Comparison of ENCODE assay signal across 8 cellular contexts in genomic region chr9:100352727-100353505, GRCh38. TPM values are rescaled to one million over a fixed set of nuclear protein-coding genes. Genes with fewer than 3 reads are reported as not detected.
DNase-seq lines count a peak whose midpoint lies in the region; ATAC-seq and TF ChIP-seq lines count a peak whose summit lies in the region.

TSS of gene TEX10 (minus strand) at chr9:100352942. CDS start at chr9:100349363, 3,579 bp downstream.

- in situ Hi-C loops in KBM-7 (cut with MboI; ENCODE audit: low pct_unique_long_range_greater_than_20kb, low sequenced_read_pairs): no loop called here

- intact Hi-C loops in esophagus squamous epithelium (cut with DNase I): loop anchor here (10.0 kb wide), 1 partner anchor 82 kb away; no protein-coding TSS in a partner anchor

- H3K4me1 ChIP-seq in Peyer's patch (peaks cover 0 to 6% (median 5%) of the 10 kb centered on the region in 4 donors), esophagus squamous epithelium (peaks cover 3 to 40% (median 17%) of the 10 kb centered on the region in 3 donors)

- peak; percentile 86 for ATAC-seq in GM21717 (IDR thresholded peaks at IDR 0.05; ENCODE audit: unreplicated experiment)

- H3K4me3 ChIP-seq in Peyer's patch: peak within 1 kb of the TSS; percentile 78 to 99 (median 95)
- H3K4me3 ChIP-seq in esophagus squamous epithelium: peak within 1 kb of the TSS; percentile 88 to 97 (median 92)

- H3K9me3 ChIP-seq in Peyer's patch: no peaks in the 10 kb centered on the region
- H3K9me3 ChIP-seq in esophagus squamous epithelium: no peaks in the 10 kb centered on the region

- no peaks in the 10 kb centered on the region for H3K27me3 ChIP-seq in Peyer's patch
- no peaks in the 10 kb centered on the region for H3K27me3 ChIP-seq in esophagus squamous epithelium

- no peak for TF ChIP-seq CTCF in Peyer's patch (IDR thresholded peaks at IDR 0.05)
- no peak for TF ChIP-seq CTCF in esophagus squamous epithelium (IDR thresholded peaks at IDR 0.05)

- WGBS in esophagus squamous epithelium, 2 donors: 0% methylated on average over 1 to 11 of the region's 53 CpGs

- H3K27ac ChIP-seq in Peyer's patch (peak within 1 kb of the TSS; percentile 41 to 89 (median 80)), esophagus squamous epithelium (peak within 1 kb of the TSS; percentile 86 to 92 (median 87))

- peak; percentile 90 for DNase-seq in DMS53 (lab: John Stamatoyannopoulos, UW)
- DNase-seq in KBM-7: peak; percentile 94
- DNase-seq in Peyer's patch: peak; percentile 87 to 95 (median 92)
- DNase-seq in activated T-cell treated with anti-CD3 and anti-CD28 coated beads, Interleukin-2, amount 50 U/mL, for 48 hours: peak; percentile 91 to 93
- DNase-seq in esophagus squamous epithelium (lab: John Stamatoyannopoulos, UW): peak; percentile 39
- DNase-seq in myocyte (ENCODE audit: low read depth): peak; percentile 90
- DNase-seq in stimulated activated CD8-positive, alpha-beta memory T cell treated with anti-CD3 and anti-CD28 coated beads, Interleukin-7, amount 100 ng/mL, for 4 hours (ENCODE audit: low read depth in 2 of 2): peak; percentile 73 to 84

- peak in 1 of 2 donors; percentile 38 for TF ChIP-seq POLR2A in Peyer's patch (IDR thresholded peaks at IDR 0.05)
- TF ChIP-seq POLR2A in esophagus squamous epithelium (IDR thresholded peaks at IDR 0.05): peak in 3 of 4 donors; percentile 42 to 72 (median 52)

- H3K36me3 ChIP-seq in Peyer's patch (no peaks in the 10 kb centered on the region), esophagus squamous epithelium (no peaks in the 10 kb centered on the region)

RNA-seq across cellular contexts. Expression of gene TEX10, which starts in this region (rescaled TPM):
- total RNA-seq in Peyer's patch: 10 to 100 TPM in 2 of 4 donors, 1 to 10 TPM in 2; 8.1 to 23.1 (median 11.9) TPM
- 10 to 100 TPM in 3 of 4 donors, 1 to 10 TPM in 1; 8.4 to 24.6 (median 19.3) TPM for total RNA-seq in esophagus squamous epithelium
- total RNA-seq in myocyte: 27.9 and 31.4 TPM in 2 replicates
- polyA plus RNA-seq in myocyte (2012): 12.1 TPM

Comparison
In these comparisons a context has a peak if more than half of its experiments do, and no peak if none do; other contexts are left out.
1. Peak in every context shown above with its lines: DNase-seq, ATAC-seq, H3K4me3 ChIP-seq and H3K27ac ChIP-seq.
2. DNase-seq: peak in every context shown above with its lines; median percentile 94 in KBM-7; 92 in Peyer's patch; 92 in activated T-cell treated with anti-CD3 and anti-CD28 coated beads, Interleukin-2, amount 50 U/mL, for 48 hours; 90 in DMS53; 90 in myocyte; 78 in stimulated activated CD8-positive, alpha-beta memory T cell treated with anti-CD3 and anti-CD28 coated beads, Interleukin-7, amount 100 ng/mL, for 4 hours; 39 in esophagus squamous epithelium.